23 cellular contexts compared by ENCODE assay signal in genomic region chr4:108852691-108853090, GRCh38.
"Had no signal": no experiment of that assay in that cellular context is flagged by ENCODE, and none has a peak within 500 bp of the region (broad histone marks: within the 10 kb centered on the region; RNA-seq: fewer than 3 reads in every experiment).

No MANE protein-coding gene starts in this region.

- H3K9me3 ChIP-seq: colonic mucosa, heart right ventricle, right lobe of liver, stomach, suprapubic skin, tibial nerve had no signal

- ATAC-seq: activated CD4-positive, alpha-beta T cell treated with anti-CD3 and anti-CD28 coated beads for 36 hours; activated T-cell treated with anti-CD3 and anti-CD28 coated beads, Interleukin-2, amount 50 U/mL, for 4 hours; heart right ventricle; left colon; right lobe of liver; stimulated activated memory B cell treated with anti-CD40 and anti-IgM and Interleukin-4, amounts not matched to agents 10 μg/mL and 1 μg/mL and 100 μg/mL, for 72 hours; WTC11 had no signal

- H3K4me1 ChIP-seq: colonic mucosa, heart right ventricle, right lobe of liver, stomach, suprapubic skin, tibial nerve had no signal

- H3K27ac ChIP-seq: colonic mucosa, heart right ventricle, right lobe of liver, stomach, suprapubic skin, tibial nerve had no signal

- H3K36me3 ChIP-seq: colonic mucosa, heart right ventricle, right lobe of liver, stomach, suprapubic skin, tibial nerve had no signal

- H3K4me3 ChIP-seq: colonic mucosa, heart right ventricle, right lobe of liver, stomach, suprapubic skin, tibial nerve had no signal

- DNase-seq: activated CD4-positive, alpha-beta T cell treated with anti-CD3 and anti-CD28 coated beads for 36 hours; activated CD4-positive, alpha-beta T cell treated with anti-CD3 and anti-CD28 coated beads, Interleukin-2, amount 50 U/mL, for 4 hours; activated CD8-positive, alpha-beta memory T cell treated with anti-CD3 and anti-CD28 coated beads for 24 hours; activated CD8-positive, alpha-beta memory T cell treated with anti-CD3 and anti-CD28 coated beads, Interleukin-2, amount 50 U/mL, for 4 hours; activated naive CD4-positive, alpha-beta T cell treated with Interleukin-2 at 50 U/mL for 16 hours; activated naive CD8-positive, alpha-beta T cell treated with anti-CD3 and anti-CD28 coated beads for 36 hours; activated T-cell treated with anti-CD3 and anti-CD28 coated beads, Interleukin-2, amount 50 U/mL, for 4 hours; colonic mucosa; foreskin fibroblast; heart right ventricle; left colon; mesenchymal stem cell; occipital lobe; posterior cingulate gyrus; right lobe of liver; small intestine; stimulated activated CD4-positive, alpha-beta T cell treated with anti-CD3 and anti-CD28 coated beads, Interleukin-15, amount 100 ng/mL, for 24 hours; stomach; T1000 had no signal

- H3K27me3 ChIP-seq: colonic mucosa, heart right ventricle, right lobe of liver, stomach, suprapubic skin, tibial nerve had no signal
